Comparison of ENCODE assay signal across 1 cellular context in the genomic region with DNA sequence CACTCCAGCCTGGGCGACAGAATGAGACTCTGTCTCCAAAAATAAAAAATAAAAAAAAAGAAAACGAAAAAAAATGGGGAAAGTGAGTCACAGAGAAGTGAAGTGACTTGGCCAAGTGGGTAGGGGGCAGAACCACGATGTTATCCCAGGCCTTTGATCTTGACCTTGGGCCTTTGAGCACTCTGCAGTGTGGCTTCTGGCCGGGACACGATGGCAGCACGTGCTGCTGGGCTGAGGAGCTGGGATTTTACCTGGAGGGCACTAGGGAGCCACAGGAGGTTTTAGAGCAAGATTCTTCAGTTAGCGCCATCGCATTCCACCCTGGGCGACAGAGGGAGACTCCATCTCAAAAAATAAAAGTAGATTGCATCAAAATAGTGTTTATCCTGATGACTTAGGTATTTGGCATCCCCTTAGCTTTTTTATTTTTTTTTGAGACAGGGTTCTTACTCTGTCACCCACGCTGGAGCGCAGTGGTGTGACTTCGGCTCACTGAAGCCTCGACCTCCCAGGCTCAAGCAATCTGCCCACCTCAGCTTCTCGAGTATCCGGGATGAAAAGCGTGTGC.
A peak's percentile ranks its signal among the peaks of the same experiment; 100 is the strongest.
TF ChIP-seq lines count a peak whose summit lies in the region.

No MANE protein-coding gene starts in this region.

TF ChIP-seq in HepG2, 621 proteins besides CTCF, POLR2A, EP300 and RAD21 (continued from another document and continues in another):
- TF ChIP-seq, protein P1, sequence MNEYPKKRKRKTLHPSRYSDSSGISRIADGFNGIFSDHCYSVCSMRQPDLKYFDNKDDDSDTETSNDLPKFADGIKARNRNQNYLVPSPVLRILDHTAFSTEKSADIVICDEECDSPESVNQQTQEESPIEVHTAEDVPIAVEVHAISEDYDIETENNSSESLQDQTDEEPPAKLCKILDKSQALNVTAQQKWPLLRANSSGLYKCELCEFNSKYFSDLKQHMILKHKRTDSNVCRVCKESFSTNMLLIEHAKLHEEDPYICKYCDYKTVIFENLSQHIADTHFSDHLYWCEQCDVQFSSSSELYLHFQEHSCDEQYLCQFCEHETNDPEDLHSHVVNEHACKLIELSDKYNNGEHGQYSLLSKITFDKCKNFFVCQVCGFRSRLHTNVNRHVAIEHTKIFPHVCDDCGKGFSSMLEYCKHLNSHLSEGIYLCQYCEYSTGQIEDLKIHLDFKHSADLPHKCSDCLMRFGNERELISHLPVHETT (CRISPR knock-in tag; conservative IDR thresholded peaks at IDR 0.05): no peak
- TF ChIP-seq ZNF556 (CRISPR knock-in tag; IDR thresholded peaks at IDR 0.05; ENCODE audit: borderline replicate concordance): no peak
- no peak for TF ChIP-seq NFIC (IDR thresholded peaks at IDR 0.05; ENCODE audit: low read length)
- TF ChIP-seq ZFAT (CRISPR knock-in tag; conservative IDR thresholded peaks at IDR 0.05): no peak
- no peak for TF ChIP-seq PTBP1 (IDR thresholded peaks at IDR 0.05; ENCODE audit: low read depth, low read length, poor library complexity, severe bottlenecking)
- TF ChIP-seq SMAD3 (CRISPR knock-in tag; IDR thresholded peaks at IDR 0.05): no peak
- TF ChIP-seq SAP130 (CRISPR knock-in tag; IDR thresholded peaks at IDR 0.05; ENCODE audit: low read depth): peak; percentile 35; the same call in 1 of the 2 replicates
- TF ChIP-seq SRSF9 (IDR thresholded peaks at IDR 0.05; ENCODE audit: borderline replicate concordance, insufficient read depth, low read depth, low read length, poor library complexity, severe bottlenecking): no peak
- TF ChIP-seq, protein P2, sequence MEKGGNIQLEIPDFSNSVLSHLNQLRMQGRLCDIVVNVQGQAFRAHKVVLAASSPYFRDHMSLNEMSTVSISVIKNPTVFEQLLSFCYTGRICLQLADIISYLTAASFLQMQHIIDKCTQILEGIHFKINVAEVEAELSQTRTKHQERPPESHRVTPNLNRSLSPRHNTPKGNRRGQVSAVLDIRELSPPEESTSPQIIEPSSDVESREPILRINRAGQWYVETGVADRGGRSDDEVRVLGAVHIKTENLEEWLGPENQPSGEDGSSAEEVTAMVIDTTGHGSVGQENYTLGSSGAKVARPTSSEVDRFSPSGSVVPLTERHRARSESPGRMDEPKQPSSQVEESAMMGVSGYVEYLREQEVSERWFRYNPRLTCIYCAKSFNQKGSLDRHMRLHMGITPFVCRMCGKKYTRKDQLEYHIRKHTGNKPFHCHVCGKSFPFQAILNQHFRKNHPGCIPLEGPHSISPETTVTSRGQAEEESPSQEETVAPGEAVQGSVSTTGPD (CRISPR knock-in tag; IDR thresholded peaks at IDR 0.05): no peak
- TF ChIP-seq ZNF468 (CRISPR knock-in tag; IDR thresholded peaks at IDR 0.05): no peak
- TF ChIP-seq AHR (CRISPR knock-in tag; IDR thresholded peaks at IDR 0.05): no peak
- no peak for TF ChIP-seq ZNF30 (CRISPR knock-in tag; IDR thresholded peaks at IDR 0.05)
- TF ChIP-seq HHEX (CRISPR knock-in tag; IDR thresholded peaks at IDR 0.05): no peak
- TF ChIP-seq ZNF564 (CRISPR knock-in tag; IDR thresholded peaks at IDR 0.05): no peak
- TF ChIP-seq, protein P3, sequence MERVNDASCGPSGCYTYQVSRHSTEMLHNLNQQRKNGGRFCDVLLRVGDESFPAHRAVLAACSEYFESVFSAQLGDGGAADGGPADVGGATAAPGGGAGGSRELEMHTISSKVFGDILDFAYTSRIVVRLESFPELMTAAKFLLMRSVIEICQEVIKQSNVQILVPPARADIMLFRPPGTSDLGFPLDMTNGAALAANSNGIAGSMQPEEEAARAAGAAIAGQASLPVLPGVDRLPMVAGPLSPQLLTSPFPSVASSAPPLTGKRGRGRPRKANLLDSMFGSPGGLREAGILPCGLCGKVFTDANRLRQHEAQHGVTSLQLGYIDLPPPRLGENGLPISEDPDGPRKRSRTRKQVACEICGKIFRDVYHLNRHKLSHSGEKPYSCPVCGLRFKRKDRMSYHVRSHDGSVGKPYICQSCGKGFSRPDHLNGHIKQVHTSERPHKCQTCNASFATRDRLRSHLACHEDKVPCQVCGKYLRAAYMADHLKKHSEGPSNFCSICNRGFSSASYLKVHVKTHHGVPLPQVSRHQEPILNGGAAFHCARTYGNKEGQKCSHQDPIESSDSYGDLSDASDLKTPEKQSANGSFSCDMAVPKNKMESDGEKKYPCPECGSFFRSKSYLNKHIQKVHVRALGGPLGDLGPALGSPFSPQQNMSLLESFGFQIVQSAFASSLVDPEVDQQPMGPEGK (CRISPR knock-in tag; IDR thresholded peaks at IDR 0.05): peak; percentile 12; the same call in 1 of the 2 replicates
- no peak for TF ChIP-seq ZNF607 (CRISPR knock-in tag; IDR thresholded peaks at IDR 0.05; ENCODE audit: borderline replicate concordance)
- TF ChIP-seq, protein P4, sequence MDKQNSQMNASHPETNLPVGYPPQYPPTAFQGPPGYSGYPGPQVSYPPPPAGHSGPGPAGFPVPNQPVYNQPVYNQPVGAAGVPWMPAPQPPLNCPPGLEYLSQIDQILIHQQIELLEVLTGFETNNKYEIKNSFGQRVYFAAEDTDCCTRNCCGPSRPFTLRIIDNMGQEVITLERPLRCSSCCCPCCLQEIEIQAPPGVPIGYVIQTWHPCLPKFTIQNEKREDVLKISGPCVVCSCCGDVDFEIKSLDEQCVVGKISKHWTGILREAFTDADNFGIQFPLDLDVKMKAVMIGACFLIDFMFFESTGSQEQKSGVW (CRISPR knock-in tag; IDR thresholded peaks at IDR 0.05; ENCODE audit: borderline replicate concordance): no peak
- TF ChIP-seq, protein P5, sequence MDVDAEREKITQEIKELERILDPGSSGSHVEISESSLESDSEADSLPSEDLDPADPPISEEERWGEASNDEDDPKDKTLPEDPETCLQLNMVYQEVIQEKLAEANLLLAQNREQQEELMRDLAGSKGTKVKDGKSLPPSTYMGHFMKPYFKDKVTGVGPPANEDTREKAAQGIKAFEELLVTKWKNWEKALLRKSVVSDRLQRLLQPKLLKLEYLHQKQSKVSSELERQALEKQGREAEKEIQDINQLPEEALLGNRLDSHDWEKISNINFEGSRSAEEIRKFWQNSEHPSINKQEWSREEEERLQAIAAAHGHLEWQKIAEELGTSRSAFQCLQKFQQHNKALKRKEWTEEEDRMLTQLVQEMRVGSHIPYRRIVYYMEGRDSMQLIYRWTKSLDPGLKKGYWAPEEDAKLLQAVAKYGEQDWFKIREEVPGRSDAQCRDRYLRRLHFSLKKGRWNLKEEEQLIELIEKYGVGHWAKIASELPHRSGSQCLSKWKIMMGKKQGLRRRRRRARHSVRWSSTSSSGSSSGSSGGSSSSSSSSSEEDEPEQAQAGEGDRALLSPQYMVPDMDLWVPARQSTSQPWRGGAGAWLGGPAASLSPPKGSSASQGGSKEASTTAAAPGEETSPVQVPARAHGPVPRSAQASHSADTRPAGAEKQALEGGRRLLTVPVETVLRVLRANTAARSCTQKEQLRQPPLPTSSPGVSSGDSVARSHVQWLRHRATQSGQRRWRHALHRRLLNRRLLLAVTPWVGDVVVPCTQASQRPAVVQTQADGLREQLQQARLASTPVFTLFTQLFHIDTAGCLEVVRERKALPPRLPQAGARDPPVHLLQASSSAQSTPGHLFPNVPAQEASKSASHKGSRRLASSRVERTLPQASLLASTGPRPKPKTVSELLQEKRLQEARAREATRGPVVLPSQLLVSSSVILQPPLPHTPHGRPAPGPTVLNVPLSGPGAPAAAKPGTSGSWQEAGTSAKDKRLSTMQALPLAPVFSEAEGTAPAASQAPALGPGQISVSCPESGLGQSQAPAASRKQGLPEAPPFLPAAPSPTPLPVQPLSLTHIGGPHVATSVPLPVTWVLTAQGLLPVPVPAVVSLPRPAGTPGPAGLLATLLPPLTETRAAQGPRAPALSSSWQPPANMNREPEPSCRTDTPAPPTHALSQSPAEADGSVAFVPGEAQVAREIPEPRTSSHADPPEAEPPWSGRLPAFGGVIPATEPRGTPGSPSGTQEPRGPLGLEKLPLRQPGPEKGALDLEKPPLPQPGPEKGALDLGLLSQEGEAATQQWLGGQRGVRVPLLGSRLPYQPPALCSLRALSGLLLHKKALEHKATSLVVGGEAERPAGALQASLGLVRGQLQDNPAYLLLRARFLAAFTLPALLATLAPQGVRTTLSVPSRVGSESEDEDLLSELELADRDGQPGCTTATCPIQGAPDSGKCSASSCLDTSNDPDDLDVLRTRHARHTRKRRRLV (CRISPR knock-in tag; IDR thresholded peaks at IDR 0.05): no peak
- TF ChIP-seq, protein P6, sequence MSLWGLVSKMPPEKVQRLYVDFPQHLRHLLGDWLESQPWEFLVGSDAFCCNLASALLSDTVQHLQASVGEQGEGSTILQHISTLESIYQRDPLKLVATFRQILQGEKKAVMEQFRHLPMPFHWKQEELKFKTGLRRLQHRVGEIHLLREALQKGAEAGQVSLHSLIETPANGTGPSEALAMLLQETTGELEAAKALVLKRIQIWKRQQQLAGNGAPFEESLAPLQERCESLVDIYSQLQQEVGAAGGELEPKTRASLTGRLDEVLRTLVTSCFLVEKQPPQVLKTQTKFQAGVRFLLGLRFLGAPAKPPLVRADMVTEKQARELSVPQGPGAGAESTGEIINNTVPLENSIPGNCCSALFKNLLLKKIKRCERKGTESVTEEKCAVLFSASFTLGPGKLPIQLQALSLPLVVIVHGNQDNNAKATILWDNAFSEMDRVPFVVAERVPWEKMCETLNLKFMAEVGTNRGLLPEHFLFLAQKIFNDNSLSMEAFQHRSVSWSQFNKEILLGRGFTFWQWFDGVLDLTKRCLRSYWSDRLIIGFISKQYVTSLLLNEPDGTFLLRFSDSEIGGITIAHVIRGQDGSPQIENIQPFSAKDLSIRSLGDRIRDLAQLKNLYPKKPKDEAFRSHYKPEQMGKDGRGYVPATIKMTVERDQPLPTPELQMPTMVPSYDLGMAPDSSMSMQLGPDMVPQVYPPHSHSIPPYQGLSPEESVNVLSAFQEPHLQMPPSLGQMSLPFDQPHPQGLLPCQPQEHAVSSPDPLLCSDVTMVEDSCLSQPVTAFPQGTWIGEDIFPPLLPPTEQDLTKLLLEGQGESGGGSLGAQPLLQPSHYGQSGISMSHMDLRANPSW (CRISPR knock-in tag; IDR thresholded peaks at IDR 0.05; ENCODE audit: borderline replicate concordance): no peak
- no peak for TF ChIP-seq AGO1 (IDR thresholded peaks at IDR 0.05; ENCODE audit: low read depth, low read length, poor library complexity, severe bottlenecking)
- TF ChIP-seq CBFB (CRISPR knock-in tag; IDR thresholded peaks at IDR 0.05): no peak
- TF ChIP-seq ZNF775 (CRISPR knock-in tag; IDR thresholded peaks at IDR 0.05; ENCODE audit: borderline replicate concordance): no peak
- TF ChIP-seq, protein P7, sequence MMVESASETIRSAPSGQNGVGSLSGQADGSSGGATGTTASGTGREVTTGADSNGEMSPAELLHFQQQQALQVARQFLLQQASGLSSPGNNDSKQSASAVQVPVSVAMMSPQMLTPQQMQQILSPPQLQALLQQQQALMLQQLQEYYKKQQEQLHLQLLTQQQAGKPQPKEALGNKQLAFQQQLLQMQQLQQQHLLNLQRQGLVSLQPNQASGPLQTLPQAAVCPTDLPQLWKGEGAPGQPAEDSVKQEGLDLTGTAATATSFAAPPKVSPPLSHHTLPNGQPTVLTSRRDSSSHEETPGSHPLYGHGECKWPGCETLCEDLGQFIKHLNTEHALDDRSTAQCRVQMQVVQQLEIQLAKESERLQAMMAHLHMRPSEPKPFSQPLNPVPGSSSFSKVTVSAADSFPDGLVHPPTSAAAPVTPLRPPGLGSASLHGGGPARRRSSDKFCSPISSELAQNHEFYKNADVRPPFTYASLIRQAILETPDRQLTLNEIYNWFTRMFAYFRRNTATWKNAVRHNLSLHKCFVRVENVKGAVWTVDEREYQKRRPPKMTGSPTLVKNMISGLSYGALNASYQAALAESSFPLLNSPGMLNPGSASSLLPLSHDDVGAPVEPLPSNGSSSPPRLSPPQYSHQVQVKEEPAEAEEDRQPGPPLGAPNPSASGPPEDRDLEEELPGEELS (CRISPR knock-in tag; IDR thresholded peaks at IDR 0.05): no peak
- TF ChIP-seq ZFP36L2 (CRISPR knock-in tag; IDR thresholded peaks at IDR 0.05): no peak
- TF ChIP-seq, protein P8, sequence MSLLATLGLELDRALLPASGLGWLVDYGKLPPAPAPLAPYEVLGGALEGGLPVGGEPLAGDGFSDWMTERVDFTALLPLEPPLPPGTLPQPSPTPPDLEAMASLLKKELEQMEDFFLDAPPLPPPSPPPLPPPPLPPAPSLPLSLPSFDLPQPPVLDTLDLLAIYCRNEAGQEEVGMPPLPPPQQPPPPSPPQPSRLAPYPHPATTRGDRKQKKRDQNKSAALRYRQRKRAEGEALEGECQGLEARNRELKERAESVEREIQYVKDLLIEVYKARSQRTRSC (CRISPR knock-in tag; IDR thresholded peaks at IDR 0.05; ENCODE audit: low read depth): no peak
- TF ChIP-seq HMG20A (CRISPR knock-in tag; IDR thresholded peaks at IDR 0.05; ENCODE audit: borderline replicate concordance): no peak
- TF ChIP-seq, protein P9, sequence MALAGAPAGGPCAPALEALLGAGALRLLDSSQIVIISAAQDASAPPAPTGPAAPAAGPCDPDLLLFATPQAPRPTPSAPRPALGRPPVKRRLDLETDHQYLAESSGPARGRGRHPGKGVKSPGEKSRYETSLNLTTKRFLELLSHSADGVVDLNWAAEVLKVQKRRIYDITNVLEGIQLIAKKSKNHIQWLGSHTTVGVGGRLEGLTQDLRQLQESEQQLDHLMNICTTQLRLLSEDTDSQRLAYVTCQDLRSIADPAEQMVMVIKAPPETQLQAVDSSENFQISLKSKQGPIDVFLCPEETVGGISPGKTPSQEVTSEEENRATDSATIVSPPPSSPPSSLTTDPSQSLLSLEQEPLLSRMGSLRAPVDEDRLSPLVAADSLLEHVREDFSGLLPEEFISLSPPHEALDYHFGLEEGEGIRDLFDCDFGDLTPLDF (CRISPR knock-in tag; IDR thresholded peaks at IDR 0.05): no peak
- no peak; the same call in 1 of the 2 replicates for TF ChIP-seq DPF2 (CRISPR knock-in tag; IDR thresholded peaks at IDR 0.05; ENCODE audit: borderline replicate concordance, low read depth)
- TF ChIP-seq ZC3H13 (CRISPR knock-in tag; IDR thresholded peaks at IDR 0.05): no peak
- TF ChIP-seq, protein P10, sequence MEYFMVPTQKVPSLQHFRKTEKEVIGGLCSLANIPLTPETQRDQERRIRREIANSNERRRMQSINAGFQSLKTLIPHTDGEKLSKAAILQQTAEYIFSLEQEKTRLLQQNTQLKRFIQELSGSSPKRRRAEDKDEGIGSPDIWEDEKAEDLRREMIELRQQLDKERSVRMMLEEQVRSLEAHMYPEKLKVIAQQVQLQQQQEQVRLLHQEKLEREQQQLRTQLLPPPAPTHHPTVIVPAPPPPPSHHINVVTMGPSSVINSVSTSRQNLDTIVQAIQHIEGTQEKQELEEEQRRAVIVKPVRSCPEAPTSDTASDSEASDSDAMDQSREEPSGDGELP (IDR thresholded peaks at IDR 0.05; ENCODE audit: borderline replicate concordance, low read depth): no peak
- TF ChIP-seq ZC3H4 (CRISPR knock-in tag; IDR thresholded peaks at IDR 0.05; ENCODE audit: borderline replicate concordance): no peak
- no peak for TF ChIP-seq MATR3 (CRISPR knock-in tag; IDR thresholded peaks at IDR 0.05)
- TF ChIP-seq, protein P11, sequence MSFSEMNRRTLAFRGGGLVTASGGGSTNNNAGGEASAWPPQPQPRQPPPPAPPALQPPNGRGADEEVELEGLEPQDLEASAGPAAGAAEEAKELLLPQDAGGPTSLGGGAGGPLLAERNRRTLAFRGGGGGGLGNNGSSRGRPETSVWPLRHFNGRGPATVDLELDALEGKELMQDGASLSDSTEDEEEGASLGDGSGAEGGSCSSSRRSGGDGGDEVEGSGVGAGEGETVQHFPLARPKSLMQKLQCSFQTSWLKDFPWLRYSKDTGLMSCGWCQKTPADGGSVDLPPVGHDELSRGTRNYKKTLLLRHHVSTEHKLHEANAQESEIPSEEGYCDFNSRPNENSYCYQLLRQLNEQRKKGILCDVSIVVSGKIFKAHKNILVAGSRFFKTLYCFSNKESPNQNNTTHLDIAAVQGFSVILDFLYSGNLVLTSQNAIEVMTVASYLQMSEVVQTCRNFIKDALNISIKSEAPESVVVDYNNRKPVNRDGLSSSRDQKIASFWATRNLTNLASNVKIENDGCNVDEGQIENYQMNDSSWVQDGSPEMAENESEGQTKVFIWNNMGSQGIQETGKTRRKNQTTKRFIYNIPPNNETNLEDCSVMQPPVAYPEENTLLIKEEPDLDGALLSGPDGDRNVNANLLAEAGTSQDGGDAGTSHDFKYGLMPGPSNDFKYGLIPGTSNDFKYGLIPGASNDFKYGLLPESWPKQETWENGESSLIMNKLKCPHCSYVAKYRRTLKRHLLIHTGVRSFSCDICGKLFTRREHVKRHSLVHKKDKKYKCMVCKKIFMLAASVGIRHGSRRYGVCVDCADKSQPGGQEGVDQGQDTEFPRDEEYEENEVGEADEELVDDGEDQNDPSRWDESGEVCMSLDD (CRISPR knock-in tag; IDR thresholded peaks at IDR 0.05; ENCODE audit: borderline replicate concordance): no peak
